8 cellular contexts compared by ENCODE assay signal in the genomic region with DNA sequence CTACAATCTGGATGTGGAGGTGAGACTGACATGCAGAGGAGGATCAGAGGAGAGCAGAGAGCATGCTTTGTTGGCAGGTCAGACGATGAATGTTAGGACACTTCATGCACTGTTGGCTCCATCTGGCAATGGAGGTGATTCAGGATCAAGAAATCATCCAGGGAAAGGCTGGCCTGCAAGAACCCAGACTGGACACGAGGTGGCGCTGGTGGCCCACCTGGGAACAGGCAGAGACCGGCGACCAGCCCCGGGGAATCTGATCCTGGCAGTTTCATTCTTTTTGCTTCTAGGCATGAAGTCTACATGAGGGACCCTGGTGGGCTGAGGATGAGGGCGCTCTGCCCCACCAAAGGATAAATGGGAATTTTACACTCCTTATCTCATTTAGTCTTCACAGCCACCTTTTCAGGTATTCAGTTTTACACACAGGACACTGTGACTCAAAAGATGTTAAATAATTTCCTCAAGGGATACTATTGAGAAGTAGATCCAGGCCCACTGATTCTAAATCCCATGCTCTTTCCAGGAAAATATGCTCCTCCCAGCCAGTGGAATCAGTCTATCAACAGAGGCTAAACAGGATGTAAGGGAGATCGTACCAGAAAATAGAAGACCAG. TPM values are rescaled to one million over a fixed set of nuclear protein-coding genes. Genes with fewer than 3 reads are reported as not detected.
A peak's percentile ranks its signal among the peaks of the same experiment; 100 is the strongest.
DNase-seq lines count a peak whose midpoint lies in the region; ATAC-seq, FAIRE-seq and TF ChIP-seq lines count a peak whose summit lies in the region.

No MANE protein-coding gene starts in this region.

- H3K27me3 ChIP-seq in cardiac muscle cell (no peaks in the 10 kb centered on the region), prostate gland (replicated peaks; ENCODE audit: insufficient read depth) (no peaks in the 10 kb centered on the region)

- FAIRE-seq in urothelium cell line (lab: Jason Lieb, UNC) = peak; percentile 87

- peak; percentile 52 for ATAC-seq in activated naive CD8-positive, alpha-beta T cell treated with anti-CD3 and anti-CD28 coated beads, Interleukin-2, amount 10 ng/mL, durations not matched to agents 7 days and 5 days (ENCODE audit: low read depth)
- ATAC-seq in HG03196 (IDR thresholded peaks at IDR 0.05; ENCODE audit: unreplicated experiment) = no peak

- H3K9me3 Mint-ChIP-seq in activated naive CD8-positive, alpha-beta T cell treated with anti-CD3 and anti-CD28 coated beads, Interleukin-2, amount 10 ng/mL, durations not matched to agents 7 days and 5 days = no peaks in the 10 kb centered on the region

- H3K27ac Mint-ChIP-seq in activated naive CD8-positive, alpha-beta T cell treated with anti-CD3 and anti-CD28 coated beads, Interleukin-2, amount 10 ng/mL, durations not matched to agents 7 days and 5 days = no peak overlapping the region

- no peak for TF ChIP-seq POLR2A in prostate gland (IDR thresholded peaks at IDR 0.05)

- intact Hi-C loops in prostate gland (cut with DNase I) = loop anchor here (5.0 kb wide), 2 partner anchors 149 to 249 kb away; no protein-coding TSS in a partner anchor

- H3K4me3 Mint-ChIP-seq in activated naive CD8-positive, alpha-beta T cell treated with anti-CD3 and anti-CD28 coated beads, Interleukin-2, amount 10 ng/mL, durations not matched to agents 7 days and 5 days = no peak overlapping the region

- H3K27ac ChIP-seq in cardiac muscle cell (no peak overlapping the region), prostate gland (no peak overlapping the region)

- DNase-seq in GDM1 (lab: John Stamatoyannopoulos, UW) = peak; percentile 26
- peak; percentile 42 for DNase-seq in NCI-H1092 (lab: John Stamatoyannopoulos, UW)
- peak; percentile 57 for DNase-seq in SW480 (ENCODE audit: low spot score)
- DNase-seq in activated naive CD8-positive, alpha-beta T cell treated with anti-CD3 and anti-CD28 coated beads, Interleukin-2, amount 10 ng/mL, durations not matched to agents 7 days and 5 days = peak; percentile 73
- DNase-seq in cardiac muscle cell (ENCODE audit: low read depth in 1 of 2, low spot score in 1 of 2) = peak; percentile 84
- peak; percentile 70 for DNase-seq in prostate gland (ENCODE audit: low spot score)
- DNase-seq in urothelium cell line (ENCODE audit: low spot score) = peak; percentile 94

- H3K4me1 Mint-ChIP-seq in activated naive CD8-positive, alpha-beta T cell treated with anti-CD3 and anti-CD28 coated beads, Interleukin-2, amount 10 ng/mL, durations not matched to agents 7 days and 5 days = peaks cover 6% of the 10 kb centered on the region

- peaks cover 17% of the 10 kb centered on the region for H3K27me3 Mint-ChIP-seq in activated naive CD8-positive, alpha-beta T cell treated with anti-CD3 and anti-CD28 coated beads, Interleukin-2, amount 10 ng/mL, durations not matched to agents 7 days and 5 days

- TF ChIP-seq CTCF in cardiac muscle cell (IDR thresholded peaks at IDR 0.05; ENCODE audit: low read depth, low read length) (peak; percentile 90), prostate gland (IDR thresholded peaks at IDR 0.05) (peak; percentile 94 to 97 (median 95))

- POLR2A ChIA-PET in activated naive CD8-positive, alpha-beta T cell treated with anti-CD3 and anti-CD28 coated beads, Interleukin-2, amount 10 ng/mL, durations not matched to agents 7 days and 5 days (lab: Charles Lee) = no interaction called here

- H3K36me3 ChIP-seq in cardiac muscle cell = no peaks in the 10 kb centered on the region
- H3K36me3 ChIP-seq in prostate gland = no peaks in the 10 kb centered on the region

- H3K4me3 ChIP-seq in cardiac muscle cell = no peak overlapping the region
- H3K4me3 ChIP-seq in prostate gland = no peak overlapping the region

- H3K4me1 ChIP-seq in cardiac muscle cell (ENCODE audit: low read depth) (no peaks in the 10 kb centered on the region), prostate gland (replicated peaks) (no peaks in the 10 kb centered on the region)

- H3K36me3 Mint-ChIP-seq in activated naive CD8-positive, alpha-beta T cell treated with anti-CD3 and anti-CD28 coated beads, Interleukin-2, amount 10 ng/mL, durations not matched to agents 7 days and 5 days = no peaks in the 10 kb centered on the region

- H3K9me3 ChIP-seq in cardiac muscle cell (ENCODE audit: low read depth) = no peaks in the 10 kb centered on the region
- no peaks in the 10 kb centered on the region for H3K9me3 ChIP-seq in prostate gland

- 12% methylated on average over 8 of the region's 8 CpGs for WGBS in prostate gland

RNA-seq across cellular contexts. Expression of gene SCMH1, which starts 26.2 kb away (rescaled TPM):
- total RNA-seq in activated naive CD8-positive, alpha-beta T cell treated with anti-CD3 and anti-CD28 coated beads, Interleukin-2, amount 10 ng/mL, durations not matched to agents 7 days and 5 days = 10 to 100 TPM; 24.2 to 25.5 TPM
- total RNA-seq in cardiac muscle cell = 95.4 and 147 TPM in 2 replicates
- 126 and 197 TPM in 2 replicates for polyA plus RNA-seq in cardiac muscle cell
- 10 to 100 TPM; 49.0 to 62.7 TPM for total RNA-seq in prostate gland

Comparison
In these comparisons a context has a peak if more than half of its experiments do, and no peak if none do; other contexts are left out.
1. DNase-seq: peak in every context shown above with its lines; median percentile 94 in urothelium cell line; 84 in cardiac muscle cell; 73 in activated naive CD8-positive, alpha-beta T cell treated with anti-CD3 and anti-CD28 coated beads, Interleukin-2, amount 10 ng/mL, durations not matched to agents 7 days and 5 days; 70 in prostate gland; 57 in SW480; 42 in NCI-H1092; 26 in GDM1.